ENCODE assay signal across 12 cellular contexts in genomic region chr16:87414251-87414680, GRCh38.
"Had no signal": no experiment of that assay in that cellular context is flagged by ENCODE, and none has a peak within 500 bp of the region (broad histone marks: within the 10 kb centered on the region; RNA-seq: fewer than 3 reads in every experiment).

No MANE protein-coding gene starts in this region.

- H3K27ac Mint-ChIP-seq: activated naive CD4-positive, alpha-beta T cell treated with anti-CD3 and anti-CD28 coated beads, Interleukin-2, amount 10 ng/mL, durations not matched to agents 7 days and 5 days; nephron progenitor cell; T-helper 17 cell had no signal

- H3K27ac ChIP-seq: hepatocyte, prostate gland, thoracic aorta, upper lobe of right lung had no signal

- H3K4me1 Mint-ChIP-seq: activated naive CD4-positive, alpha-beta T cell treated with anti-CD3 and anti-CD28 coated beads, Interleukin-2, amount 10 ng/mL, durations not matched to agents 7 days and 5 days; T-helper 17 cell had no signal

- H3K9me3 ChIP-seq: prostate gland, thoracic aorta, upper lobe of right lung had no signal

- ATAC-seq: left ventricle myocardium superior, right cardiac atrium, T-helper 17 cell, upper lobe of right lung had no signal

- H3K27me3 Mint-ChIP-seq: activated naive CD4-positive, alpha-beta T cell treated with anti-CD3 and anti-CD28 coated beads, Interleukin-2, amount 10 ng/mL, durations not matched to agents 7 days and 5 days; T-helper 17 cell had no signal

- DNase-seq: activated CD4-positive, alpha-beta T cell treated with anti-CD3 and anti-CD28 coated beads, Interleukin-2, amount 50 U/mL, for 1 hour; activated naive CD4-positive, alpha-beta T cell treated with anti-CD3 and anti-CD28 coated beads, Interleukin-2, amount 10 ng/mL, durations not matched to agents 7 days and 5 days; islet precursor cell; left ventricle myocardium superior; nephron progenitor cell; T-helper 17 cell; upper lobe of right lung had no signal

- H3K27me3 ChIP-seq: hepatocyte, upper lobe of right lung had no signal

- H3K9me3 Mint-ChIP-seq: activated naive CD4-positive, alpha-beta T cell treated with anti-CD3 and anti-CD28 coated beads, Interleukin-2, amount 10 ng/mL, durations not matched to agents 7 days and 5 days; nephron progenitor cell had no signal

- H3K4me1 ChIP-seq: prostate gland, upper lobe of right lung had no signal

- H3K4me3 ChIP-seq: hepatocyte, prostate gland, smooth muscle cell, thoracic aorta, upper lobe of right lung had no signal

- H3K4me3 Mint-ChIP-seq: activated naive CD4-positive, alpha-beta T cell treated with anti-CD3 and anti-CD28 coated beads, Interleukin-2, amount 10 ng/mL, durations not matched to agents 7 days and 5 days; nephron progenitor cell; T-helper 17 cell had no signal
